ENCODE assay signal across 16 cellular contexts in the genomic region with DNA sequence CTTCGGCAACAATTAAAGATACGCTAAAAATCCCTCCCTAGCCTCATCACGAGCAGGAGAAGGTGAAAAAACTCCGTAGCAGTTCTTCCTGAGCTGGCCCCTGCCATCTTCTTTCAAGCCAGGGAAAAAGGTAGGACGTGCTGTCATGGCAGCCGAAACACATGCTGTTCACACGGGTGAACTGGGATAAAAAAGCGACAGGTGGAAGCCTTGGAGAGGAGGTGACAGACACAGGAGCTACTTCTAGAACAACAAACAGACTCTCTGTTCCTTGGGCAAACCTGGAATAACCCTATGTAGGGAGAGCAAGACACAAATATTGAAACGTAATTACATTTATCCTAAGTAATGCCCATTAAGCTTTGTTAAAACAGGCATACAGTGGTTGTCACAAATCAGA.
A peak's percentile ranks its signal among the peaks of the same experiment; 100 is the strongest.
DNase-seq lines count a peak whose midpoint lies in the region; ATAC-seq and TF ChIP-seq lines count a peak whose summit lies in the region.
"Had no signal": no experiment of that assay in that cellular context is flagged by ENCODE, and none has a peak within 500 bp of the region (broad histone marks: within the 10 kb centered on the region; RNA-seq: fewer than 3 reads in every experiment).

No MANE protein-coding gene starts in this region.

- no peaks in the 10 kb centered on the region for H3K27me3 Mint-ChIP-seq in Calu3 (ENCODE audit: unreplicated experiment)

- CTCF ChIA-PET in HEK293 (lab: Yijun Ruan, JAX) (interaction anchor here (0.6 to 0.9 kb wide), 2 partner anchors 296 to 297 kb away, joined by 3 to 4 read pairs; no protein-coding TSS in a partner anchor), Calu3 (lab: Charles Lee) (no interaction called here)

- intact Hi-C loops in Calu3 (cut with micrococcal nuclease; ENCODE audit: unreplicated experiment) = no loop called here

- TF ChIP-seq CTCF in HEK293 (tag by site-specific recombination; IDR thresholded peaks at IDR 0.05) (no peak), Calu3 (IDR thresholded peaks at IDR 0.05; ENCODE audit: unreplicated experiment) (no peak)

- H3K4me3 Mint-ChIP-seq in Calu3 (ENCODE audit: low read depth, unreplicated experiment) = no peak overlapping the region
- H3K4me3 Mint-ChIP-seq: CD4-positive, alpha-beta memory T cell; GM23338; H9; HFFc6 had no signal

- H3K9me3 ChIP-seq in HEK293 (ENCODE audit: control insufficient read depth, insufficient read depth, low read depth, low read length) = no peaks in the 10 kb centered on the region

- peaks cover 7% of the 10 kb centered on the region for H3K4me1 ChIP-seq in HEK293 (ENCODE audit: control insufficient read depth, insufficient read depth, low read length)

- H3K27ac ChIP-seq in HEK293 (ENCODE audit: extremely low read depth, low read depth, low read length) (no peak overlapping the region), cingulate gyrus (ENCODE audit: low read depth, low read length) (peak overlapping the region; percentile 39)

- no peak overlapping the region for H3K4me3 ChIP-seq in HEK293 (ENCODE audit: low read depth, low read length)
- H3K4me3 ChIP-seq: GM12878, GM23338 had no signal

- no peaks in the 10 kb centered on the region for H3K36me3 Mint-ChIP-seq in Calu3 (ENCODE audit: insufficient read depth, unreplicated experiment)
- H3K36me3 Mint-ChIP-seq: CD4-positive, alpha-beta memory T cell had no signal

- peak; percentile 68 for DNase-seq in SK-N-DZ (ENCODE audit: low spot score)
- DNase-seq in hypothalamus (lab: John Stamatoyannopoulos, UW) = no peak
- DNase-seq in Calu3 = no peak
- DNase-seq: CD4-positive, alpha-beta memory T cell; COR-L47; DMS153; DND-41; GDM1; H9; HFFc6 had no signal

- no peak overlapping the region for H3K27ac Mint-ChIP-seq in Calu3 (ENCODE audit: unreplicated experiment)
- H3K27ac Mint-ChIP-seq: CD4-positive, alpha-beta memory T cell; GM23338; H9; HFFc6 had no signal

- ATAC-seq in GM18858 (IDR thresholded peaks at IDR 0.05; ENCODE audit: unreplicated experiment) = no peak
- ATAC-seq: GM12878, GM23338, HCT116 had no signal

- no peaks in the 10 kb centered on the region for H3K4me1 Mint-ChIP-seq in Calu3 (ENCODE audit: low read depth, unreplicated experiment)
- H3K4me1 Mint-ChIP-seq: CD4-positive, alpha-beta memory T cell had no signal

- POLR2A ChIA-PET in HEK293 (lab: Yijun Ruan, JAX) = no interaction called here

- H3K36me3 ChIP-seq in HEK293 (ENCODE audit: control insufficient read depth in 2 of 2, insufficient read depth in 1 of 2, low read length in 2 of 2) = no peaks in the 10 kb centered on the region

- no peaks in the 10 kb centered on the region for H3K9me3 Mint-ChIP-seq in Calu3 (ENCODE audit: low read depth, unreplicated experiment)
- H3K9me3 Mint-ChIP-seq: CD4-positive, alpha-beta memory T cell; GM23338; H9; HFFc6 had no signal

- BruUV-seq in Calu3 (replicated peaks; lab: Mats Ljungman, UMichigan) = no TSS peak

TF ChIP-seq in HEK293, 187 proteins besides CTCF, POLR2A, EP300 and RAD21:
- TF ChIP-seq ZNF19 (tag by site-specific recombination; IDR thresholded peaks at IDR 0.05; ENCODE audit: low read depth) (no peak), ZNF221 (tag by site-specific recombination; IDR thresholded peaks at IDR 0.05; ENCODE audit: borderline replicate concordance) (no peak), EGR2 (tag by site-specific recombination; IDR thresholded peaks at IDR 0.05; ENCODE audit: low read depth) (no peak), SCRT2 (tag by site-specific recombination; IDR thresholded peaks at IDR 0.05) (peak; percentile 63; the same call in 1 of the 2 replicates)
- TF ChIP-seq, protein P1, sequence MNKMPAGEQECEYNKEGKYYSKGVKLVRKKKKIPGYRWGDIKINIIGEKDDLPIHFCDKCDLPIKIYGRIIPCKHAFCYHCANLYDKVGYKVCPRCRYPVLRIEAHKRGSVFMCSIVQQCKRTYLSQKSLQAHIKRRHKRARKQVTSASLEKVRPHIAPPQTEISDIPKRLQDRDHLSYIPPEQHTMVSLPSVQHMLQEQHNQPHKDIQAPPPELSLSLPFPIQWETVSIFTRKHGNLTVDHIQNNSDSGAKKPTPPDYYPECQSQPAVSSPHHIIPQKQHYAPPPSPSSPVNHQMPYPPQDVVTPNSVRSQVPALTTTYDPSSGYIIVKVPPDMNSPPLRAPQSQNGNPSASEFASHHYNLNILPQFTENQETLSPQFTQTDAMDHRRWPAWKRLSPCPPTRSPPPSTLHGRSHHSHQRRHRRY (tag by site-specific recombination; IDR thresholded peaks at IDR 0.05) = no peak
